In genomic region chr1:9238550-9238949, GRCh38 we compare ENCODE assay signal across 12 cellular contexts. TPM values are rescaled to one million over a fixed set of nuclear protein-coding genes. Genes with fewer than 3 reads are reported as not detected.
DNase-seq lines count a peak whose midpoint lies in the region; ATAC-seq and TF ChIP-seq lines count a peak whose summit lies in the region.
"Had no signal": no experiment of that assay in that cellular context is flagged by ENCODE, and none has a peak within 500 bp of the region (broad histone marks: within the 10 kb centered on the region; RNA-seq: fewer than 3 reads in every experiment).

No MANE protein-coding gene starts in this region.

- H3K4me1 ChIP-seq in body of pancreas: peaks cover 88% of the 10 kb centered on the region
- peaks cover 87% of the 10 kb centered on the region for H3K4me1 ChIP-seq in suprapubic skin

- ATAC-seq in body of pancreas: peak; percentile 8
- no peak for ATAC-seq in GM19452 (IDR thresholded peaks at IDR 0.05; ENCODE audit: unreplicated experiment)

- 6 to 13% methylated on average over 4 of the region's 4 CpGs for WGBS in body of pancreas, 2 donors
- 33% methylated on average over 4 of the region's 4 CpGs for WGBS in suprapubic skin

- intact Hi-C loops in body of pancreas (cut with DNase I): no loop called here

- no peaks in the 10 kb centered on the region for H3K9me3 ChIP-seq in body of pancreas
- no peaks in the 10 kb centered on the region for H3K9me3 ChIP-seq in suprapubic skin
- H3K9me3 ChIP-seq: SK-N-SH had no signal

- H3K27me3 ChIP-seq in body of pancreas (no peaks in the 10 kb centered on the region), suprapubic skin (no peaks in the 10 kb centered on the region)

- peak overlapping the region; percentile 41 to 85 (median 78) for H3K27ac ChIP-seq in body of pancreas
- peak overlapping the region; percentile 90 for H3K27ac ChIP-seq in suprapubic skin
- H3K27ac ChIP-seq: 22Rv1 had no signal

- no peak for TF ChIP-seq POLR2A in body of pancreas (IDR thresholded peaks at IDR 0.05)
- no peak for TF ChIP-seq POLR2A in suprapubic skin (IDR thresholded peaks at IDR 0.05)

- TF ChIP-seq EP300 in suprapubic skin (IDR thresholded peaks at IDR 0.05): no peak

- no peak overlapping the region for H3K4me3 ChIP-seq in body of pancreas
- H3K4me3 ChIP-seq in suprapubic skin: no peak overlapping the region

- H3K36me3 ChIP-seq in body of pancreas (replicated peaks in 1 of 2; ENCODE audit: insufficient read depth in 1 of 2, low read depth in 2 of 2) (no peaks in the 10 kb centered on the region), suprapubic skin (no peaks in the 10 kb centered on the region)

- DNase-seq in SIG-M5 treated with dmso at 0.1 percent for 504 hours (lab: John Stamatoyannopoulos, UW; ENCODE audit: unreplicated experiment) (peak; percentile 17), SIG-M5 (lab: John Stamatoyannopoulos, UW) (no peak), body of pancreas (peak in 2 of 4 donors; percentile 41 to 71), medulla oblongata (ENCODE audit: extremely low spot score) (peak; percentile 60), suprapubic skin (ENCODE audit: low spot score in 2 of 2) (no peak)
- DNase-seq in activated CD4-positive, CD25-positive, alpha-beta regulatory T cell treated with anti-CD3 and anti-CD28 coated beads, Interleukin-2, amount 50 U/mL, for 72 hours: no peak
- DNase-seq in stimulated activated CD4-positive, alpha-beta T cell treated with anti-CD3 and anti-CD28 coated beads, Interleukin-12 subunit alpha, Interleukin-12 subunit beta, amount 100 ng/mL, for 4 hours: no peak
- DNase-seq: activated CD8-positive, alpha-beta memory T cell treated with anti-CD3 and anti-CD28 coated beads for 24 hours; NCI-H524; SK-N-SH had no signal

- TF ChIP-seq CTCF in body of pancreas (IDR thresholded peaks at IDR 0.05) (no peak), suprapubic skin (IDR thresholded peaks at IDR 0.05) (no peak)

RNA-seq across cellular contexts. Expression of gene H6PD, which starts 4.0 kb away (rescaled TPM):
- total RNA-seq in body of pancreas (10 to 100 TPM; 24.1 to 35.6 TPM), suprapubic skin (100 to 1,000 TPM in 2 of 4 donors, 10 to 100 TPM in 2; 83.6 to 130 (median 106) TPM)

RNA-seq across cellular contexts. Expression of gene SPSB1, which starts 54.1 kb away (rescaled TPM):
- 10 to 100 TPM; 14.5 to 16.5 TPM for total RNA-seq in body of pancreas
- total RNA-seq in suprapubic skin: 10 to 100 TPM; 28.3 to 49.2 (median 42.1) TPM

Comparison
In these comparisons a context has a peak if more than half of its experiments do, and no peak if none do; other contexts are left out.
1. DNase-seq: peak in SIG-M5 treated with dmso at 0.1 percent for 504 hours (single experiment) and medulla oblongata (single experiment); none in SIG-M5 (single experiment), suprapubic skin (0 of 2), activated CD4-positive, CD25-positive, alpha-beta regulatory T cell treated with anti-CD3 and anti-CD28 coated beads, Interleukin-2, amount 50 U/mL, for 72 hours (single experiment) and stimulated activated CD4-positive, alpha-beta T cell treated with anti-CD3 and anti-CD28 coated beads, Interleukin-12 subunit alpha, Interleukin-12 subunit beta, amount 100 ng/mL, for 4 hours (single experiment).